In the genomic region with DNA sequence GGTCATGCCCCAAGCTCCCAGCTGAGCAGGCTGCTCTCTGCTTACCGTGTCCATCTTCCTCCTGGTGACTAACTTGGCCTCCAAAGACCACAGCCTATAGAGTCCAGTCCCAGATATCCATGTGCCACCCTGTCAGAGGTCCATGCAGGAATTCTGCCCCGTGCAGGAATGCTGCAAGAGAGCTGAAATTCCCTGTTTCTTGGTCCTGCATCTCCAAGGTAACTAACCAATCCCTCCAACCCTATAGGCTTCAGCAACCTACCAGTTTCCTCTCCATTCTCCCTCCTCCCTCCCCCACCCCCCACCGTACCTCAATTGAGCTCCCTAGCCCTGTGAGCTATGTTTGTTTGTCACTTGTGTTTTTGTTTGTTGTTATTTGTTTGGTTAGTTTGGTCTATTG, we compare ENCODE assay signal across 27 cellular contexts. TPM values are rescaled to one million over a fixed set of nuclear protein-coding genes. Genes with fewer than 3 reads are reported as not detected.
DNase-seq lines count a peak whose midpoint lies in the region; ATAC-seq and TF ChIP-seq lines count a peak whose summit lies in the region.
"Had no signal": no experiment of that assay in that cellular context is flagged by ENCODE, and none has a peak within 500 bp of the region (broad histone marks: within the 10 kb centered on the region; RNA-seq: fewer than 3 reads in every experiment).

No MANE protein-coding gene starts in this region.

- 0 out of 2 replicates have a peak, but pooled peaks cover 6% of the 10 kb centered on the region for H3K9me2 ChIP-seq in GM23338 (ENCODE audit: insufficient read depth)

- H3K4me3 Mint-ChIP-seq in GM23338 = no peak overlapping the region
- H3K4me3 Mint-ChIP-seq: CD4-positive, CD25-positive, alpha-beta regulatory T cell; HFFc6 had no signal

- no peak for TF ChIP-seq CTCF in GM23338 (conservative IDR thresholded peaks at IDR 0.05; ENCODE audit: low read depth in 2 of 2)
- TF ChIP-seq CTCF in coronary artery (IDR thresholded peaks at IDR 0.05) = no peak

- 0 out of 2 replicates have a peak overlapping the region, but pooled peaks have one; percentile 34 for H2AFZ ChIP-seq in GM23338

- peak; percentile 63 for ATAC-seq in GM23338
- no peak for ATAC-seq in GM18498 (IDR thresholded peaks at IDR 0.05; ENCODE audit: unreplicated experiment)
- ATAC-seq: GM12878, HCT116, K562 had no signal

- DNase-seq in GM23338 (ENCODE audit: low spot score) = peak; percentile 46
- DNase-seq in H7 = peak; percentile 37
- peak; percentile 47 for DNase-seq in coronary artery (ENCODE audit: low spot score)
- peak; percentile 57 for DNase-seq in islet precursor cell
- DNase-seq in GM19240 (ENCODE audit: insufficient read length, low spot score) = no peak
- DNase-seq in NCI-H2227 treated with DMSO at 0.1 percent for 48 hours (lab: John Stamatoyannopoulos, UW) = no peak
- no peak for DNase-seq in NCI-H1436 (lab: John Stamatoyannopoulos, UW)
- DNase-seq: ACHN; BE2C; C1 segment of cervical spinal cord; CD4-positive, CD25-positive, alpha-beta regulatory T cell; CD8-positive, alpha-beta memory T cell; COR-L47; DMS 273 treated with DMSO at 0.1 percent for 48 hours; DMS53; DND-41; EL; HFFc6; IMR-90 had no signal

- H3K27me3 ChIP-seq in GM23338 (ENCODE audit: insufficient read depth) = peaks cover 18% of the 10 kb centered on the region; the same call in 1 of the 2 replicates
- H3K27me3 ChIP-seq in H7 (ENCODE audit: control insufficient read depth, insufficient read depth, low read length) = peaks cover 3% of the 10 kb centered on the region

- no peak overlapping the region for H3K4me2 ChIP-seq in GM23338

- no peak overlapping the region for H3K4me3 ChIP-seq in GM23338
- H3K4me3 ChIP-seq in H7 (ENCODE audit: insufficient read depth, low read depth, low read length) = no peak overlapping the region
- no peak overlapping the region for H3K4me3 ChIP-seq in coronary artery
- H3K4me3 ChIP-seq: GM12878, K562 had no signal

- no peaks in the 10 kb centered on the region for H3K36me3 Mint-ChIP-seq in GM23338 (ENCODE audit: low read depth)
- H3K36me3 Mint-ChIP-seq: CD4-positive, CD25-positive, alpha-beta regulatory T cell; CD8-positive, alpha-beta memory T cell had no signal

- no peaks in the 10 kb centered on the region for H4K20me1 ChIP-seq in GM23338 (replicated peaks; ENCODE audit: insufficient read depth)

- no peaks in the 10 kb centered on the region for H3F3A ChIP-seq in GM23338 (replicated peaks; ENCODE audit: low read depth)

- no peak overlapping the region for H3K27ac Mint-ChIP-seq in GM23338
- H3K27ac Mint-ChIP-seq: CD4-positive, CD25-positive, alpha-beta regulatory T cell; CD8-positive, alpha-beta memory T cell; HFFc6 had no signal

- no peaks in the 10 kb centered on the region for H3K79me2 ChIP-seq in GM23338 (replicated peaks; ENCODE audit: insufficient read depth)

- peaks cover 10% of the 10 kb centered on the region for H3K4me1 Mint-ChIP-seq in GM23338
- H3K4me1 Mint-ChIP-seq: CD4-positive, CD25-positive, alpha-beta regulatory T cell; CD8-positive, alpha-beta memory T cell had no signal

- peaks cover 4% of the 10 kb centered on the region; the same call in 2 of the 3 replicates for H3K9me3 Mint-ChIP-seq in GM23338
- H3K9me3 Mint-ChIP-seq: CD4-positive, CD25-positive, alpha-beta regulatory T cell; CD8-positive, alpha-beta memory T cell; HFFc6 had no signal

- H3K36me3 ChIP-seq in GM23338 (ENCODE audit: insufficient read depth) (no peaks in the 10 kb centered on the region), H7 (replicated peaks; ENCODE audit: control insufficient read depth, insufficient read depth, low read length) (no peaks in the 10 kb centered on the region)
- H3K36me3 ChIP-seq: BE2C had no signal

- no peak overlapping the region for H3K27ac ChIP-seq in GM23338 (ENCODE audit: low read depth)
- H3K27ac ChIP-seq in coronary artery = no peak overlapping the region
- H3K27ac ChIP-seq: HL-60 had no signal

- H3K27me3 Mint-ChIP-seq in GM23338 (ENCODE audit: insufficient read depth, low read depth, poor library complexity) = no peaks in the 10 kb centered on the region

- peaks cover 3% of the 10 kb centered on the region; the same call in 1 of the 2 replicates for H3K4me1 ChIP-seq in GM23338 (ENCODE audit: insufficient read depth)
- H3K4me1 ChIP-seq: BE2C had no signal

TF ChIP-seq in GM23338, 12 proteins besides CTCF, POLR2A, EP300 and RAD21 (continues in another document):
- TF ChIP-seq, protein P1, sequence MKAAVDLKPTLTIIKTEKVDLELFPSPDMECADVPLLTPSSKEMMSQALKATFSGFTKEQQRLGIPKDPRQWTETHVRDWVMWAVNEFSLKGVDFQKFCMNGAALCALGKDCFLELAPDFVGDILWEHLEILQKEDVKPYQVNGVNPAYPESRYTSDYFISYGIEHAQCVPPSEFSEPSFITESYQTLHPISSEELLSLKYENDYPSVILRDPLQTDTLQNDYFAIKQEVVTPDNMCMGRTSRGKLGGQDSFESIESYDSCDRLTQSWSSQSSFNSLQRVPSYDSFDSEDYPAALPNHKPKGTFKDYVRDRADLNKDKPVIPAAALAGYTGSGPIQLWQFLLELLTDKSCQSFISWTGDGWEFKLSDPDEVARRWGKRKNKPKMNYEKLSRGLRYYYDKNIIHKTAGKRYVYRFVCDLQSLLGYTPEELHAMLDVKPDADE (IDR thresholded peaks at IDR 0.05) = no peak
- TF ChIP-seq NANOG (IDR thresholded peaks at IDR 0.05; ENCODE audit: borderline replicate concordance) = no peak
- no peak for TF ChIP-seq CREB1 (CRISPR knock-in tag; IDR thresholded peaks at IDR 0.05; ENCODE audit: low read depth)
- TF ChIP-seq, protein P2, sequence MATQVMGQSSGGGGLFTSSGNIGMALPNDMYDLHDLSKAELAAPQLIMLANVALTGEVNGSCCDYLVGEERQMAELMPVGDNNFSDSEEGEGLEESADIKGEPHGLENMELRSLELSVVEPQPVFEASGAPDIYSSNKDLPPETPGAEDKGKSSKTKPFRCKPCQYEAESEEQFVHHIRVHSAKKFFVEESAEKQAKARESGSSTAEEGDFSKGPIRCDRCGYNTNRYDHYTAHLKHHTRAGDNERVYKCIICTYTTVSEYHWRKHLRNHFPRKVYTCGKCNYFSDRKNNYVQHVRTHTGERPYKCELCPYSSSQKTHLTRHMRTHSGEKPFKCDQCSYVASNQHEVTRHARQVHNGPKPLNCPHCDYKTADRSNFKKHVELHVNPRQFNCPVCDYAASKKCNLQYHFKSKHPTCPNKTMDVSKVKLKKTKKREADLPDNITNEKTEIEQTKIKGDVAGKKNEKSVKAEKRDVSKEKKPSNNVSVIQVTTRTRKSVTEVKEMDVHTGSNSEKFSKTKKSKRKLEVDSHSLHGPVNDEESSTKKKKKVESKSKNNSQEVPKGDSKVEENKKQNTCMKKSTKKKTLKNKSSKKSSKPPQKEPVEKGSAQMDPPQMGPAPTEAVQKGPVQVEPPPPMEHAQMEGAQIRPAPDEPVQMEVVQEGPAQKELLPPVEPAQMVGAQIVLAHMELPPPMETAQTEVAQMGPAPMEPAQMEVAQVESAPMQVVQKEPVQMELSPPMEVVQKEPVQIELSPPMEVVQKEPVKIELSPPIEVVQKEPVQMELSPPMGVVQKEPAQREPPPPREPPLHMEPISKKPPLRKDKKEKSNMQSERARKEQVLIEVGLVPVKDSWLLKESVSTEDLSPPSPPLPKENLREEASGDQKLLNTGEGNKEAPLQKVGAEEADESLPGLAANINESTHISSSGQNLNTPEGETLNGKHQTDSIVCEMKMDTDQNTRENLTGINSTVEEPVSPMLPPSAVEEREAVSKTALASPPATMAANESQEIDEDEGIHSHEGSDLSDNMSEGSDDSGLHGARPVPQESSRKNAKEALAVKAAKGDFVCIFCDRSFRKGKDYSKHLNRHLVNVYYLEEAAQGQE (IDR thresholded peaks at IDR 0.05; ENCODE audit: unreplicated experiment) = no peak
- no peak for TF ChIP-seq STAT1 (IDR thresholded peaks at IDR 0.05; ENCODE audit: unreplicated experiment)
- no peak for TF ChIP-seq ZNF331 (CRISPR knock-in tag; IDR thresholded peaks at IDR 0.05; ENCODE audit: low read depth)
- no peak for TF ChIP-seq EZH2phosphoT487 (IDR thresholded peaks at IDR 0.05; ENCODE audit: unreplicated experiment)
- no peak for TF ChIP-seq ZNF114 (CRISPR knock-in tag; IDR thresholded peaks at IDR 0.05)
- no peak for TF ChIP-seq EZH2 (IDR thresholded peaks at IDR 0.05; ENCODE audit: low read depth, unreplicated experiment)
- TF ChIP-seq POLR2AphosphoS5 (IDR thresholded peaks at IDR 0.05; ENCODE audit: low read depth) = no peak

RNA-seq across cellular contexts. Expression of a gene that starts 9.6 kb away (rescaled TPM):
- 17.4 and 21.6 TPM in 2 replicates for total RNA-seq in GM23338 (2014; rRNA removed; shearing (Covaris generic))
- polyA plus RNA-seq in GM23338 (2016; fragmentation: Nextera tagmentation; extraction: Ambion mirVana) = 11.9 and 14.0 TPM in 2 replicates
- total RNA-seq in H7 (2014; rRNA removed; shearing (Covaris generic)) = 26.8 and 28.3 TPM in 2 replicates

RNA-seq across cellular contexts. Expression of a gene that starts 9.7 kb away (rescaled TPM):
- total RNA-seq in GM23338 (2014; rRNA removed; shearing (Covaris generic)) = 0.35 and 0.62 TPM in 2 replicates
- polyA plus RNA-seq in GM23338 (2016; fragmentation: Nextera tagmentation; extraction: Ambion mirVana) = 0.13 and 0.50 TPM in 2 replicates
- not detected in 2 replicates for total RNA-seq in H7 (2014; rRNA removed; shearing (Covaris generic))
- total RNA-seq: CD8-positive, alpha-beta memory T cell; G401; GM12878; H4; HFFc6; IMR-90 had no signal
- polyA plus RNA-seq: CD8-positive, alpha-beta memory T cell; IMR-90 had no signal

RNA-seq across cellular contexts. Expression of a gene that starts 36.2 kb away (rescaled TPM):
- total RNA-seq in GM23338 (2014; rRNA removed; shearing (Covaris generic)) = 0.10 TPM in 1 of 2 replicates, not detected in the other
- polyA plus RNA-seq in GM23338 (2016; fragmentation: Nextera tagmentation; extraction: Ambion mirVana) = not detected in 2 replicates
- not detected in 2 replicates for total RNA-seq in H7 (2014; rRNA removed; shearing (Covaris generic))
- total RNA-seq: CD4-positive, CD25-positive, alpha-beta regulatory T cell; CD8-positive, alpha-beta memory T cell; G401; GM12878; HFFc6; IMR-90 had no signal
- polyA plus RNA-seq: CD4-positive, CD25-positive, alpha-beta regulatory T cell; CD8-positive, alpha-beta memory T cell; IMR-90 had no signal

RNA-seq across cellular contexts. Expression of a gene that starts 52.1 kb away (rescaled TPM):
- 0.12 TPM in 1 of 2 replicates, not detected in the other for total RNA-seq in GM23338 (2014; rRNA removed; shearing (Covaris generic))
- 0.08 TPM in 1 of 2 replicates, not detected in the other for polyA plus RNA-seq in GM23338 (2016; fragmentation: Nextera tagmentation; extraction: Ambion mirVana)
- not detected in 2 replicates for total RNA-seq in H7 (2014; rRNA removed; shearing (Covaris generic))
- total RNA-seq: CD4-positive, CD25-positive, alpha-beta regulatory T cell; CD8-positive, alpha-beta memory T cell; G401; H4; HFFc6; HT1080; IMR-90 had no signal
- polyA plus RNA-seq: CD8-positive, alpha-beta memory T cell; IMR-90 had no signal

Comparison
In these comparisons a context has a peak if more than half of its experiments do, and no peak if none do; other contexts are left out.
1. DNase-seq: peak in GM23338 (single experiment), H7 (single experiment), coronary artery (single experiment) and islet precursor cell (single experiment); none in GM19240 (single experiment), NCI-H2227 treated with DMSO at 0.1 percent for 48 hours (single experiment) and NCI-H1436 (single experiment).